Comparison of ENCODE assay signal across 1 cellular context in the genomic region with DNA sequence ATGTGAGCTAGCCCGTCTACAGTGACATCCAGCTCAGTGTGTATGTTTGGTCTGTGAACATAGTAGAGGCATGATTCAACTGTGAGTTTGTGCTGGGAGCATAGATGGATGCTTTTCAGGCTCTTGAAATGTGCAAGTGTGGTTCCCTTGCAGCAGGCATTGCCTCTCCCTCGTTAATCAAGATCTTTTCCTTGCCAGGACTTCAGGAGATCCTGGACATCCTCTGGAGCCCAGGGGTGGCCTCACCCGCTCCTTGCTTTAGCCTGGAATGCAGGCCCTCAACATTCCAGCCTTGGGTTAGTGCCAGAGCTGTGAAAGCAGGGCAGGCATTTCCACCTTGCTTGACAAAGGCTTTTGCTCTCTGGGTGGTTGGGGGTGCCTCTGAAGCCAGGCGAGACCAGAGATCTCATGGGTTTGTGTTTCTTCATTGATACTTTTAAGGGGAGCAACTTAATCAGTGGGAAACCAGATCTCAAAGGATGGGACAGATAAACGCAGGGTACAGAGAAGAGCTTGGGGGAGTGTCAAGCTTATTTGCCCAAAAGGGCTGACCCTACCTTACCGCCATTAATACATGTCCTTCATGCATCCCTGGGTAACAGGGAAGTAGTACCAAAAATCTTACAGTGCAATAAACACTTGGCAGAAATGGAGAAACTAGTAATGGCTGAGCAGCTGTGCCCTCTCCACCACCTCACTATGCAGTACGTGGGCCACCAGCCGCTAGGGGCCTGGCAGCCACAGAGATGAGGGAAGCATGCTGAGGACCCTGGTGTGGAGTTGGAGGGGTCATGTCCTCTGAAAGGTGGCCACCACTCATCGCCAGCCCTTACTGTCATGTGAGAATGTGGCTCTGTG.
TF ChIP-seq lines count a peak whose summit lies in the region.

No MANE protein-coding gene starts in this region.

TF ChIP-seq in H1, 55 proteins besides CTCF, POLR2A, EP300 and RAD21 (continued from another document):
- TF ChIP-seq, protein P1, sequence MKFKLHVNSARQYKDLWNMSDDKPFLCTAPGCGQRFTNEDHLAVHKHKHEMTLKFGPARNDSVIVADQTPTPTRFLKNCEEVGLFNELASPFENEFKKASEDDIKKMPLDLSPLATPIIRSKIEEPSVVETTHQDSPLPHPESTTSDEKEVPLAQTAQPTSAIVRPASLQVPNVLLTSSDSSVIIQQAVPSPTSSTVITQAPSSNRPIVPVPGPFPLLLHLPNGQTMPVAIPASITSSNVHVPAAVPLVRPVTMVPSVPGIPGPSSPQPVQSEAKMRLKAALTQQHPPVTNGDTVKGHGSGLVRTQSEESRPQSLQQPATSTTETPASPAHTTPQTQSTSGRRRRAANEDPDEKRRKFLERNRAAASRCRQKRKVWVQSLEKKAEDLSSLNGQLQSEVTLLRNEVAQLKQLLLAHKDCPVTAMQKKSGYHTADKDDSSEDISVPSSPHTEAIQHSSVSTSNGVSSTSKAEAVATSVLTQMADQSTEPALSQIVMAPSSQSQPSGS (IDR thresholded peaks at IDR 0.05; ENCODE audit: low read length) = peak; percentile 66; the same call in 1 of the 2 replicates
- TF ChIP-seq POU5F1 (IDR thresholded peaks at IDR 0.05; ENCODE audit: low read depth, low read length) (no peak), TBP (IDR thresholded peaks at IDR 0.05; ENCODE audit: low read depth, low read length) (peak; percentile 35; the same call in 1 of the 2 replicates), TAF1 (IDR thresholded peaks at IDR 0.05; ENCODE audit: low read depth, low read length) (0 out of 2 replicates have a peak, but pooled peaks have one; percentile 39), BCL11A (IDR thresholded peaks at IDR 0.05; ENCODE audit: low read depth in 2 of 2, low read length in 2 of 2) (peak in 1 of 2 experiments; percentile 36), TEAD4 (IDR thresholded peaks at IDR 0.05; ENCODE audit: low read depth, low read length) (peak; percentile 99), ASH2L (IDR thresholded peaks at IDR 0.05; ENCODE audit: low read length) (peak; percentile 85), ZNF274 (IDR thresholded peaks at IDR 0.05; ENCODE audit: borderline replicate concordance, extremely low read depth, low read length) (no peak), CREB1 (IDR thresholded peaks at IDR 0.05) (no peak), TCF12 (IDR thresholded peaks at IDR 0.05; ENCODE audit: low read depth, low read length) (0 out of 2 replicates have a peak, but pooled peaks have one; percentile 46), KDM1A (IDR thresholded peaks at IDR 0.05; ENCODE audit: borderline replicate concordance, low read length) (no peak)
- TF ChIP-seq, protein P2, sequence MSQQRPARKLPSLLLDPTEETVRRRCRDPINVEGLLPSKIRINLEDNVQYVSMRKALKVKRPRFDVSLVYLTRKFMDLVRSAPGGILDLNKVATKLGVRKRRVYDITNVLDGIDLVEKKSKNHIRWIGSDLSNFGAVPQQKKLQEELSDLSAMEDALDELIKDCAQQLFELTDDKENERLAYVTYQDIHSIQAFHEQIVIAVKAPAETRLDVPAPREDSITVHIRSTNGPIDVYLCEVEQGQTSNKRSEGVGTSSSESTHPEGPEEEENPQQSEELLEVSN (IDR thresholded peaks at IDR 0.05) = no peak
